ENCODE assay signal across 8 cellular contexts in genomic region chr2:175168564-175168945, GRCh38. TPM values are rescaled to one million over a fixed set of nuclear protein-coding genes. Genes with fewer than 3 reads are reported as not detected.
DNase-seq lines count a peak whose midpoint lies in the region; ATAC-seq and TF ChIP-seq lines count a peak whose summit lies in the region.

No MANE protein-coding gene starts in this region.

- H2AFZ ChIP-seq in neural progenitor cell (replicated peaks), result peak overlapping the region; percentile 74

- peak overlapping the region; percentile 99 for H3K27ac Mint-ChIP-seq in CD8-positive, alpha-beta T cell
- peak overlapping the region; percentile 100 for H3K27ac Mint-ChIP-seq in neural progenitor cell

- H3K36me3 ChIP-seq in CD8-positive, alpha-beta T cell (ENCODE audit: insufficient read depth, low read length), result no peaks in the 10 kb centered on the region
- H3K36me3 ChIP-seq in colonic mucosa (no peaks in the 10 kb centered on the region), neural progenitor cell (no peaks in the 10 kb centered on the region)

- no peaks in the 10 kb centered on the region for H3K27me3 Mint-ChIP-seq in CD8-positive, alpha-beta T cell (ENCODE audit: low read depth)
- peaks cover 7% of the 10 kb centered on the region for H3K27me3 Mint-ChIP-seq in neural progenitor cell (ENCODE audit: insufficient read depth, low read depth)

- H3K4me3 ChIP-seq in CD8-positive, alpha-beta T cell (ENCODE audit: low read depth, low read length), result peak overlapping the region; percentile 77
- H3K4me3 ChIP-seq in HL-60 (replicated peaks; ENCODE audit: insufficient read depth, low read length) (peak overlapping the region; percentile 56), colonic mucosa (peak overlapping the region; percentile 73), neural progenitor cell (peak overlapping the region; percentile 83)

- no peaks in the 10 kb centered on the region for H3K9me3 ChIP-seq in CD8-positive, alpha-beta T cell (ENCODE audit: low read length)
- H3K9me3 ChIP-seq in colonic mucosa (no peaks in the 10 kb centered on the region), neural progenitor cell (ENCODE audit: low read depth) (no peaks in the 10 kb centered on the region)

- no peaks in the 10 kb centered on the region for H3K9me3 Mint-ChIP-seq in CD8-positive, alpha-beta T cell
- H3K9me3 Mint-ChIP-seq in neural progenitor cell, result peaks cover 4% of the 10 kb centered on the region

- ATAC-seq in CD8-positive, alpha-beta T cell, result peak; percentile 18
- peak; percentile 24 for ATAC-seq in GM21381 (IDR thresholded peaks at IDR 0.05; ENCODE audit: unreplicated experiment)

- H3K4me2 ChIP-seq in neural progenitor cell, result peak overlapping the region; percentile 86

- H3K9ac ChIP-seq in colonic mucosa (ENCODE audit: low read depth in 2 of 2, low read length in 2 of 2) (peak overlapping the region; percentile 58 to 63), neural progenitor cell (peak overlapping the region; percentile 85)

- peaks cover 46% of the 10 kb centered on the region for H3K4me1 Mint-ChIP-seq in CD8-positive, alpha-beta T cell (ENCODE audit: low read depth)
- peaks cover 11% of the 10 kb centered on the region for H3K4me1 Mint-ChIP-seq in neural progenitor cell

- POLR2A ChIA-PET in CD8-positive, alpha-beta T cell (lab: Charles Lee), result interaction anchor here (0.8 to 1.7 kb wide), 4 partner anchors 10 to 574 kb away, joined by 3 to 7 read pairs (median 3); no protein-coding TSS in a partner anchor

- TF ChIP-seq CTCF in CD8-positive, alpha-beta T cell (IDR thresholded peaks at IDR 0.05), result no peak
- no peak for TF ChIP-seq CTCF in HL-60 (IDR thresholded peaks at IDR 0.05; ENCODE audit: insufficient read depth, low read length)
- no peak for TF ChIP-seq CTCF in colonic mucosa (IDR thresholded peaks at IDR 0.05)
- no peak for TF ChIP-seq CTCF in neural progenitor cell (IDR thresholded peaks at IDR 0.05)

- CTCF ChIA-PET in CD8-positive, alpha-beta T cell (lab: Charles Lee), result interaction anchor here (0.7 to 1.1 kb wide), 2 partner anchors 9 to 432 kb away, joined by 3 read pairs; no protein-coding TSS in a partner anchor

- H3K79me2 ChIP-seq in neural progenitor cell (ENCODE audit: low read depth), result peaks cover 59% of the 10 kb centered on the region

- H3K27me3 ChIP-seq in CD8-positive, alpha-beta T cell (ENCODE audit: insufficient read depth, low read length), result no peaks in the 10 kb centered on the region
- H3K27me3 ChIP-seq in HL-60 (ENCODE audit: insufficient read depth, poor library complexity, severe bottlenecking), result no peaks in the 10 kb centered on the region
- H3K27me3 ChIP-seq in colonic mucosa, result no peaks in the 10 kb centered on the region
- no peaks in the 10 kb centered on the region for H3K27me3 ChIP-seq in neural progenitor cell

- H3F3A ChIP-seq in neural progenitor cell (ENCODE audit: low read depth), result peaks cover 13% of the 10 kb centered on the region

- no peak for DNase-seq in CD8-positive, alpha-beta T cell
- DNase-seq in HL-60 (ENCODE audit: low read depth in 1 of 2, low spot score in 1 of 2) (no peak), colonic mucosa (no peak), neural progenitor cell (ENCODE audit: low spot score) (no peak), amygdala (lab: John Stamatoyannopoulos, UW) (no peak), DMS 273 treated with DMSO at 0.1 percent for 48 hours (lab: John Stamatoyannopoulos, UW) (no peak), cerebellum (ENCODE audit: low spot score) (no peak)

- H3K27ac ChIP-seq in CD8-positive, alpha-beta T cell (ENCODE audit: low read depth, low read length), result peak overlapping the region; percentile 74
- H3K27ac ChIP-seq in HL-60 (replicated peaks) (peak overlapping the region; percentile 78), colonic mucosa (peak overlapping the region; percentile 81), neural progenitor cell (peak overlapping the region; percentile 85)

- H4K20me1 ChIP-seq in neural progenitor cell (ENCODE audit: low read depth), result peaks cover 6% of the 10 kb centered on the region

- intact Hi-C loops in CD8-positive, alpha-beta T cell (cut with DNase I, micrococcal nuclease), result loop anchor here (1.0 to 10.0 kb wide), 10 partner anchors 13 to 1206 kb away; partner anchors contain the start of genes ATP5MC3 (in 2 of the 2), GPR155 (in 2 of the 2), LNPK (in 1 of the 2) and MTX2 (in 1 of the 2)
- intact Hi-C loops in colonic mucosa (cut with DNase I), result no loop called here

- peaks cover 19% of the 10 kb centered on the region for H3K4me1 ChIP-seq in CD8-positive, alpha-beta T cell (ENCODE audit: insufficient read depth, low read length)
- no peaks in the 10 kb centered on the region for H3K4me1 ChIP-seq in colonic mucosa
- peaks cover 14% of the 10 kb centered on the region for H3K4me1 ChIP-seq in neural progenitor cell

- peak overlapping the region; percentile 100 for H3K4me3 Mint-ChIP-seq in CD8-positive, alpha-beta T cell
- H3K4me3 Mint-ChIP-seq in neural progenitor cell, result peak overlapping the region; percentile 100

- H3K36me3 Mint-ChIP-seq in CD8-positive, alpha-beta T cell, result peaks cover 15% of the 10 kb centered on the region
- H3K36me3 Mint-ChIP-seq in neural progenitor cell, result peaks cover 10% of the 10 kb centered on the region

RNA-seq across cellular contexts. Expression of gene ATF2, which starts 0.6 kb away (rescaled TPM):
- total RNA-seq in CD8-positive, alpha-beta T cell, result 10 to 100 TPM; 42.9 to 43.6 TPM
- total RNA-seq in colonic mucosa (10 to 100 TPM; 32.4 to 46.4 TPM), neural progenitor cell (ENCODE audit: low replicate concordance) (89.8 and 133 TPM in 2 replicates), cerebellum (119 TPM)

RNA-seq across cellular contexts. Expression of gene ATP5MC3, which starts 13.0 kb away (rescaled TPM):
- 10 to 100 TPM; 70.2 to 73.4 TPM for total RNA-seq in CD8-positive, alpha-beta T cell
- total RNA-seq in colonic mucosa (100 to 1,000 TPM; 610 to 690 TPM), neural progenitor cell (ENCODE audit: low replicate concordance) (184 and 213 TPM in 2 replicates), cerebellum (55.3 TPM)
